In genomic region chr2:104816146-104816545, GRCh38 we compare ENCODE assay signal across 9 cellular contexts. TPM values are rescaled to one million over a fixed set of nuclear protein-coding genes. Genes with fewer than 3 reads are reported as not detected.
"Had no signal": no experiment of that assay in that cellular context is flagged by ENCODE, and none has a peak within 500 bp of the region (broad histone marks: within the 10 kb centered on the region; RNA-seq: fewer than 3 reads in every experiment).

No MANE protein-coding gene starts in this region.

- DNase-seq: H9, HCEC 1CT, KBM-7 had no signal

- FAIRE-seq: H1, H54, HTR-8/SVneo had no signal

- H3K9ac ChIP-seq: KMS-11 had no signal

- H3K9me3 Mint-ChIP-seq: GM23338 had no signal

- H3K4me3 ChIP-seq: GM23338 had no signal

- H2AFZ ChIP-seq: GM23338 had no signal

- H3K4me3 Mint-ChIP-seq: GM23338, H9 had no signal

- H3K4me2 ChIP-seq: GM23338, KMS-11 had no signal

- H3K27ac Mint-ChIP-seq: GM23338, H9 had no signal

- ATAC-seq: GM23338 had no signal

- H3K27ac ChIP-seq: KMS-11 had no signal

RNA-seq across cellular contexts. Expression of gene POU3F3, which starts 37.8 kb away (rescaled TPM):
- total RNA-seq: H9, HT-29 had no signal
- polyA plus RNA-seq: H1 had no signal
